1 cellular context compared by ENCODE assay signal in the genomic region with DNA sequence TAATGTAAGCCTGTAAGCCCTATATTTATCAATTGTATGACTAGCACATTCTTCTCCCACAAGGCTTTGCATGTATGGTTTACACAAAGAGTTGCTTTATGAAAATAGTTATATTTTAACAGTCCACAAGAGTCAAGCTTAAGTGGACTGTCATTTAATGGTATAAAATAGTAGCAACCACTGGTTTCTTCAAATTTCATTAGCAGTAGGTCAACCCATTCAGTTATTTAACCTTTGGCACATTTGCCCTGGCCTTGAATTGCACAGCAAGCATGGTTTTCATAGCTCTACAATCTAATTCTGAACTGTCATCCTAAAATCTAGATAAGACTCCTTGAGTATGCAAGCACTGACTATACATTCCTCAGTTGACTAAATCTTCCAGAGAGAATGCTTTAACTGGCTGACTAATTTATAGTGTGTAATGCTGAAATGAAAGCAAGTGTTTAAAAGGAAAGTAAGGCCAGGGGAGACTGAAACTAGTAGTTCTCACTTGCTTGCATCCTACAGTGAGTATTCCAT.
TF ChIP-seq lines count a peak whose summit lies in the region.

No MANE protein-coding gene starts in this region.

TF ChIP-seq in SK-N-SH treated with all-trans-retinoic acid at 6 μM for 48 hours, 23 proteins besides CTCF, POLR2A, EP300 and RAD21 (continued from another document):
- no peak for TF ChIP-seq SNAI2 (CRISPR knock-in tag; IDR thresholded peaks at IDR 0.05)
- no peak for TF ChIP-seq ZFP3 (CRISPR knock-in tag; IDR thresholded peaks at IDR 0.05)
- TF ChIP-seq ZC3H10 (CRISPR knock-in tag; IDR thresholded peaks at IDR 0.05), result no peak
